Comparison of ENCODE assay signal across 8 cellular contexts in the genomic region with DNA sequence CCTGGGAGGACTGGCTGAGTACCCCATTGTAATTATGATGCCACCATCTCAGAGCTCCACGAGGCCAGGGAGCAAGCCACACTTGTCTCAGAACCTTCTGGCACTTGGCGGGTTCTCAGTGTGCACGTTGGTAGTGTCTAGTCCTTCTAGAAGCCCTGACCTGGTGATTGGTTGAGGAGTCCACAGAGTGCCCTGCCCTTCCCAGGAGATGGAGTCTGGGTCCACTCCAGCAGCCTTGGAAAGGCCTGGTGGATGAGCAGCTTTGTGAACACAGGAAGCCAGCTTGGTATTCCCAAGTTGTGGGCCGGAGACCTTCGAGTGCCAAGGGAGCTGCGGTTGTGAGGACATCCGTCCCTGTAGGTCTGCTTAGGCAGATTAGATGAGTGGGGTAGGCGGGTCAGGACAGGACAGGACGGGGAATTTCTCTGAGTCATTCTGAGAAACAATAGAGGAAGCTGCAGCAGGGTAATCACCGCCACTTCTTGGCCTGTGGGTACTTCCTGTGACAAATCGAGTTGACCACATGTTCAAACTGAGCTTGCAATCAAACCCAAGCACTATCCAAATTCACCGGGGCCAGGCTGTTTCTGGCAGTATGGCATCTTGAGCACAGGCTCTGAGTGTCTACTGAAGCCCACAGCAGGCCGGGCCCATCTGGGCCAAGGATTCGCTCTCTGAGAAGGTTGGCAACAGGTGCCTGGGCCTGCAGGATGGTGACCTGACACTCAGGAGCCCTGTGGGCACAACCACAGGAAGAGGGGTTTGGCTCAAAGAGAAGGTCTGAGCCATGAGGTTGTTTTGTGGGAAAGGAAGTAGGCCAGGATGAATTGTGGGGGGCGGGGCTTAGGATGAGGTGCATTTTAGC.
DNase-seq lines count a peak whose midpoint lies in the region; ATAC-seq and TF ChIP-seq lines count a peak whose summit lies in the region.

No MANE protein-coding gene starts in this region.

- RAD21 ChIA-PET in HCT116 (lab: Charles Lee; ENCODE audit: low non-redundant PET in 1 of 2, low total read pairs in 2 of 2, uncharacterized antibody in 2 of 2, unreplicated experiment in 2 of 2), result no interaction called here

- H3K79me2 ChIP-seq in HCT116 (ENCODE audit: insufficient read depth, low read length), result no peaks in the 10 kb centered on the region

- H3K27ac ChIP-seq in HCT116 (ENCODE audit: low read depth, low read length), result peak overlapping the region; percentile 50
- peak overlapping the region; percentile 51 for H3K27ac ChIP-seq in effector memory CD4-positive, alpha-beta T cell (ENCODE audit: insufficient read depth, low read length, poor library complexity, severe bottlenecking)

- H4K20me1 ChIP-seq in HCT116 (ENCODE audit: insufficient read depth), result no peaks in the 10 kb centered on the region

- TF ChIP-seq CTCF in GM12864 (IDR thresholded peaks at IDR 0.05; ENCODE audit: low read depth, low read length, missing control alignments), result no peak
- no peak for TF ChIP-seq CTCF in HCT116 (IDR thresholded peaks at IDR 0.05 in 2 of 3, conservative IDR thresholded peaks at IDR 0.05 in 1 of 3; ENCODE audit: borderline replicate concordance in 1 of 3, insufficient read depth in 1 of 3, low read depth in 2 of 3, low read length in 2 of 3)

- no peaks in the 10 kb centered on the region for H3K9me3 ChIP-seq in HCT116 (ENCODE audit: control insufficient read depth in 1 of 2, insufficient read depth in 1 of 2, low read depth in 1 of 2, low read length in 2 of 2)
- H3K9me3 ChIP-seq in effector memory CD4-positive, alpha-beta T cell (ENCODE audit: control insufficient read depth, low read length), result no peaks in the 10 kb centered on the region

- peaks cover 53% of the 10 kb centered on the region for H3K4me1 Mint-ChIP-seq in activated CD4-positive, alpha-beta T cell treated with anti-CD3 and anti-CD28 coated beads, Interleukin-2, amount 10 ng/mL, durations not matched to agents 7 days and 5 days
- H3K4me1 Mint-ChIP-seq in stimulated activated naive CD8-positive, alpha-beta T cell treated with anti-CD3 and anti-CD28 coated beads, Interleukin-15, Interleukin-2, amounts not matched to agents 100 ng/mL and 50 ng/mL, for 24 hours (ENCODE audit: low read depth), result peaks cover 48% of the 10 kb centered on the region

- intact Hi-C loops in HCT116 (cut with micrococcal nuclease), result loop anchor here (2.0 kb wide), 1 partner anchor 129 kb away; no protein-coding TSS in a partner anchor

- no peaks in the 10 kb centered on the region for H3K9me3 Mint-ChIP-seq in activated CD4-positive, alpha-beta T cell treated with anti-CD3 and anti-CD28 coated beads, Interleukin-2, amount 10 ng/mL, durations not matched to agents 7 days and 5 days
- no peaks in the 10 kb centered on the region for H3K9me3 Mint-ChIP-seq in stimulated activated naive CD8-positive, alpha-beta T cell treated with anti-CD3 and anti-CD28 coated beads, Interleukin-15, Interleukin-2, amounts not matched to agents 100 ng/mL and 50 ng/mL, for 24 hours

- H3K9ac ChIP-seq in HCT116 (ENCODE audit: low read length), result peak overlapping the region; percentile 46

- H3K27ac Mint-ChIP-seq in activated CD4-positive, alpha-beta T cell treated with anti-CD3 and anti-CD28 coated beads, Interleukin-2, amount 10 ng/mL, durations not matched to agents 7 days and 5 days, result peak overlapping the region; percentile 87
- peak overlapping the region; percentile 90 for H3K27ac Mint-ChIP-seq in stimulated activated naive CD8-positive, alpha-beta T cell treated with anti-CD3 and anti-CD28 coated beads, Interleukin-15, Interleukin-2, amounts not matched to agents 100 ng/mL and 50 ng/mL, for 24 hours

- no peak for TF ChIP-seq RAD21 in HCT116 (IDR thresholded peaks at IDR 0.05; ENCODE audit: low read depth)

- POLR2A ChIA-PET in HCT116 (lab: Charles Lee), result no interaction called here
- POLR2A ChIA-PET in activated CD4-positive, alpha-beta T cell treated with anti-CD3 and anti-CD28 coated beads, Interleukin-2, amount 10 ng/mL, durations not matched to agents 7 days and 5 days (lab: Charles Lee), result no interaction called here

- DNase-seq in GM12864 (ENCODE audit: low read depth) (peak; percentile 97), HCT116 (ENCODE audit: low read depth, low spot score) (peak; percentile 76), M059J (ENCODE audit: low read depth) (peak; percentile 100), myocyte (ENCODE audit: low read depth) (peak; percentile 99), ecto neural progenitor cell (ENCODE audit: low spot score) (no peak)
- DNase-seq in activated CD4-positive, alpha-beta T cell treated with anti-CD3 and anti-CD28 coated beads, Interleukin-2, amount 10 ng/mL, durations not matched to agents 7 days and 5 days, result peak; percentile 80
- DNase-seq in effector memory CD4-positive, alpha-beta T cell, result peak; percentile 52 to 62 (median 52)

- CTCF ChIA-PET in HCT116 (lab: Charles Lee), result no interaction called here
- CTCF ChIA-PET in activated CD4-positive, alpha-beta T cell treated with anti-CD3 and anti-CD28 coated beads, Interleukin-2, amount 10 ng/mL, durations not matched to agents 7 days and 5 days (lab: Charles Lee), result interaction anchor here (0.7 to 1.8 kb wide), 5 partner anchors 9 to 71 kb away, joined by 3 to 9 read pairs (median 5); partner anchors contain the start of gene PLXNA1

- peaks cover 2 to 49% of the 10 kb centered on the region in 2 experiments; a peak in 3 of 4 replicates for H3K4me1 ChIP-seq in HCT116 (ENCODE audit: control insufficient read depth in 1 of 2, insufficient read depth in 2 of 2, low read length in 2 of 2)
- H3K4me1 ChIP-seq in effector memory CD4-positive, alpha-beta T cell (ENCODE audit: control insufficient read depth, insufficient read depth, low read length, poor library complexity, severe bottlenecking), result peaks cover 31% of the 10 kb centered on the region

- no peak overlapping the region for H3K4me3 ChIP-seq in GM12864 (ENCODE audit: low read depth, low read length)
- peak overlapping the region in 1 of 2 experiments; percentile 29; a peak in 1 of 4 replicates for H3K4me3 ChIP-seq in HCT116 (replicated peaks in 1 of 2; ENCODE audit: low read depth in 1 of 2, low read length in 2 of 2)
- H3K4me3 ChIP-seq in effector memory CD4-positive, alpha-beta T cell (ENCODE audit: insufficient read depth, low read depth, low read length, poor library complexity, severe bottlenecking), result no peak overlapping the region

- peak overlapping the region; percentile 69 for H3K4me2 ChIP-seq in HCT116 (ENCODE audit: low read length)

- peaks cover 4% of the 10 kb centered on the region for H3K27me3 Mint-ChIP-seq in activated CD4-positive, alpha-beta T cell treated with anti-CD3 and anti-CD28 coated beads, Interleukin-2, amount 10 ng/mL, durations not matched to agents 7 days and 5 days
- H3K27me3 Mint-ChIP-seq in stimulated activated naive CD8-positive, alpha-beta T cell treated with anti-CD3 and anti-CD28 coated beads, Interleukin-15, Interleukin-2, amounts not matched to agents 100 ng/mL and 50 ng/mL, for 24 hours, result no peaks in the 10 kb centered on the region

- no peaks in the 10 kb centered on the region for H3K27me3 ChIP-seq in HCT116 (ENCODE audit: insufficient read depth, low read length)
- H3K27me3 ChIP-seq in effector memory CD4-positive, alpha-beta T cell (replicated peaks; ENCODE audit: control insufficient read depth, insufficient read depth, low read length, poor library complexity, severe bottlenecking), result no peaks in the 10 kb centered on the region

- H2AFZ ChIP-seq in HCT116 (ENCODE audit: low read depth, low read length, poor library complexity, severe bottlenecking), result no peak overlapping the region

- peak; percentile 90 for ATAC-seq in HCT116

- H3K36me3 ChIP-seq in HCT116 (ENCODE audit: control insufficient read depth in 1 of 2, insufficient read depth in 2 of 2, low read length in 2 of 2), result no peaks in the 10 kb centered on the region
- no peaks in the 10 kb centered on the region for H3K36me3 ChIP-seq in effector memory CD4-positive, alpha-beta T cell (ENCODE audit: control insufficient read depth, insufficient read depth, low read length)

- no TSS peak for BruUV-seq in HCT116 (replicated peaks; lab: Mats Ljungman, UMichigan)

- peaks cover 4% of the 10 kb centered on the region for H3K36me3 Mint-ChIP-seq in activated CD4-positive, alpha-beta T cell treated with anti-CD3 and anti-CD28 coated beads, Interleukin-2, amount 10 ng/mL, durations not matched to agents 7 days and 5 days (ENCODE audit: low read depth)
- peaks cover 27% of the 10 kb centered on the region for H3K36me3 Mint-ChIP-seq in stimulated activated naive CD8-positive, alpha-beta T cell treated with anti-CD3 and anti-CD28 coated beads, Interleukin-15, Interleukin-2, amounts not matched to agents 100 ng/mL and 50 ng/mL, for 24 hours (ENCODE audit: low read depth)

- TF ChIP-seq POLR2A in HCT116 (IDR thresholded peaks at IDR 0.05; ENCODE audit: borderline replicate concordance, extremely low read depth, insufficient read depth, insufficient read length), result no peak

- peak overlapping the region; percentile 43 for H3K4me3 Mint-ChIP-seq in activated CD4-positive, alpha-beta T cell treated with anti-CD3 and anti-CD28 coated beads, Interleukin-2, amount 10 ng/mL, durations not matched to agents 7 days and 5 days
- peak overlapping the region; percentile 68 for H3K4me3 Mint-ChIP-seq in stimulated activated naive CD8-positive, alpha-beta T cell treated with anti-CD3 and anti-CD28 coated beads, Interleukin-15, Interleukin-2, amounts not matched to agents 100 ng/mL and 50 ng/mL, for 24 hours

- no peaks in the 10 kb centered on the region for H3K9me2 ChIP-seq in HCT116 (ENCODE audit: insufficient read depth)

TF ChIP-seq in HCT116, 20 proteins besides CTCF, POLR2A, EP300 and RAD21 (continues in another document):
- peak; percentile 76 for TF ChIP-seq CBX3 (IDR thresholded peaks at IDR 0.05; ENCODE audit: low read depth)
- no peak for TF ChIP-seq EZH2phosphoT487 (IDR thresholded peaks at IDR 0.05; ENCODE audit: borderline replicate concordance)
- peak; percentile 35; the same call in 1 of the 2 replicates for TF ChIP-seq CEBPB (IDR thresholded peaks at IDR 0.05; ENCODE audit: low read depth)
- peak; percentile 72 for TF ChIP-seq FOSL1 (IDR thresholded peaks at IDR 0.05; ENCODE audit: low read depth)
- no peak for TF ChIP-seq TCF7L2 (IDR thresholded peaks at IDR 0.05; ENCODE audit: borderline replicate concordance, extremely low read depth, insufficient read depth, insufficient read length)
- peak; percentile 77 for TF ChIP-seq SP1 (IDR thresholded peaks at IDR 0.05; ENCODE audit: low read depth)
- no peak for TF ChIP-seq ZNF274 (IDR thresholded peaks at IDR 0.05; ENCODE audit: low read depth, low read length)
